ENCODE assay signal across 13 cellular contexts in the genomic region with DNA sequence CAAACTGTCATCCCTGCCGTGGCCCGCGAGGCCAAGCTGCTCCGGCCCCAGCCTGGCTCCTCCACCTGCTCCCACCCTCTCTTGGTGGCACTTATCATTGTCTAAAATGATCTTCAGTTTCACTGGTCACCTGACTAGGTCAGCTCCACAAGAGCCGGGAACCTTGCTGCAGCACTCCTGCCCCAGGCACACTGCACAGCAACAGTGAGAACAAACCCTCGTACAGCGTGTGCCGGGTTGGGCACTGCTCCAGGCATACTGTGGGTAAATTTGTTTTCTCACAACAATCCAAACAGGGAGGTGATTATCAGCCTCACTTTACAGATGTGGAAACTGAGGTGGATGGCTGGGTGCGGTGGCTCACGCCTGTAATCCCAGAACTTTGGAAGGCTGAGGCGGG. TPM values are rescaled to one million over a fixed set of nuclear protein-coding genes. Genes with fewer than 3 reads are reported as not detected.
DNase-seq lines count a peak whose midpoint lies in the region; ATAC-seq and TF ChIP-seq lines count a peak whose summit lies in the region.
"Had no signal": no experiment of that assay in that cellular context is flagged by ENCODE, and none has a peak within 500 bp of the region (broad histone marks: within the 10 kb centered on the region; RNA-seq: fewer than 3 reads in every experiment).

No MANE protein-coding gene starts in this region.

- no peak overlapping the region for H3K4me3 Mint-ChIP-seq in activated T-cell treated with anti-CD3 and anti-CD28 coated beads, Interleukin-2, amount 50 U/mL, for 72 hours
- H3K4me3 Mint-ChIP-seq in activated T-cell treated with anti-CD3 and anti-CD28 coated beads, Interleukin-2, amount 50 U/mL, for 4 hours = no peak overlapping the region
- H3K4me3 Mint-ChIP-seq in activated CD4-positive, alpha-beta memory T cell treated with anti-CD3 and anti-CD28 coated beads, Interleukin-2, amount 10 ng/mL, durations not matched to agents 7 days and 5 days = no peak overlapping the region

- ATAC-seq in activated T-cell treated with anti-CD3 and anti-CD28 coated beads, Interleukin-2, amount 50 U/mL, for 72 hours (replicated peaks in 1 of 2) = no peak
- no peak for ATAC-seq in activated T-cell treated with anti-CD3 and anti-CD28 coated beads, Interleukin-2, amount 50 U/mL, for 4 hours
- no peak for ATAC-seq in GM18505 (IDR thresholded peaks at IDR 0.05; ENCODE audit: unreplicated experiment)
- no peak for ATAC-seq in GM19452 (IDR thresholded peaks at IDR 0.05; ENCODE audit: unreplicated experiment)
- ATAC-seq in HG03469 (IDR thresholded peaks at IDR 0.05; ENCODE audit: unreplicated experiment) = no peak
- ATAC-seq: HepG2 had no signal

- H3K4me2 ChIP-seq in GM23248 (ENCODE audit: unreplicated experiment) (no peak overlapping the region), neuronal stem cell (ENCODE audit: insufficient read depth, low read length, poor library complexity, severe bottlenecking) (no peak overlapping the region)

- H3K9ac ChIP-seq in GM23248 (no peak overlapping the region), neuronal stem cell (ENCODE audit: low read depth, low read length, poor library complexity) (no peak overlapping the region)

- 81 to 85% methylated on average over 11 of the region's 11 CpGs for WGBS in GM23248 (ENCODE audit: low coverage in 1 of 2, low lambda C conversion rate in 2 of 2, missing lambda C conversion rate in 2 of 2), 2 experiments
- no CpG with 5 or more reads among the region's 11 CpGs for WGBS in neuronal stem cell (ENCODE audit: extremely low coverage in 2 of 2, insufficient read length in 2 of 2, insufficient replicate concordance in 1 of 2), 2 donors

- H2BK5ac ChIP-seq in neuronal stem cell (ENCODE audit: low read length) = no peak overlapping the region

- H2AFZ ChIP-seq in GM23248 = no peak overlapping the region
- no peak overlapping the region for H2AFZ ChIP-seq in neuronal stem cell (ENCODE audit: low read length)

- H3K14ac ChIP-seq in neuronal stem cell (ENCODE audit: low read length) = no peak overlapping the region

- no peak overlapping the region for H2BK12ac ChIP-seq in neuronal stem cell (ENCODE audit: low read length)

- no peak overlapping the region for H3K18ac ChIP-seq in neuronal stem cell (ENCODE audit: low read length)

- H3K4me1 Mint-ChIP-seq in activated T-cell treated with anti-CD3 and anti-CD28 coated beads, Interleukin-2, amount 50 U/mL, for 72 hours (ENCODE audit: low read depth) = peaks cover 42% of the 10 kb centered on the region
- peaks cover 70% of the 10 kb centered on the region for H3K4me1 Mint-ChIP-seq in activated T-cell treated with anti-CD3 and anti-CD28 coated beads, Interleukin-2, amount 50 U/mL, for 4 hours (ENCODE audit: low read depth)
- H3K4me1 Mint-ChIP-seq in activated CD4-positive, alpha-beta memory T cell treated with anti-CD3 and anti-CD28 coated beads, Interleukin-2, amount 10 ng/mL, durations not matched to agents 7 days and 5 days = peaks cover 71% of the 10 kb centered on the region

- peaks cover 6% of the 10 kb centered on the region for H3K79me1 ChIP-seq in neuronal stem cell (ENCODE audit: low read depth, low read length)

- no peak for TF ChIP-seq POLR2A in GM18505 (IDR thresholded peaks at IDR 0.05; ENCODE audit: borderline replicate concordance, extremely low read depth, insufficient read depth, insufficient read length)

- H3K9me3 ChIP-seq in GM23248 (ENCODE audit: low read depth) = no peaks in the 10 kb centered on the region
- H3K9me3 ChIP-seq in neuronal stem cell (replicated peaks in 1 of 2; ENCODE audit: control insufficient read depth in 2 of 2, insufficient read depth in 1 of 2, low read depth in 1 of 2, low read length in 2 of 2) = no peaks in the 10 kb centered on the region

- H3K27ac Mint-ChIP-seq in activated T-cell treated with anti-CD3 and anti-CD28 coated beads, Interleukin-2, amount 50 U/mL, for 72 hours = peak overlapping the region; percentile 35
- peak overlapping the region; percentile 31 for H3K27ac Mint-ChIP-seq in activated CD4-positive, alpha-beta memory T cell treated with anti-CD3 and anti-CD28 coated beads, Interleukin-2, amount 10 ng/mL, durations not matched to agents 7 days and 5 days

- H4K20me1 ChIP-seq in GM23248 (ENCODE audit: insufficient read depth) = no peaks in the 10 kb centered on the region

- H3K4me3 ChIP-seq in GM23248 (no peak overlapping the region), neuronal stem cell (ENCODE audit: low read length in 2 of 2) (no peak overlapping the region)

- H2AK5ac ChIP-seq in neuronal stem cell (ENCODE audit: low read depth, low read length) = no peak overlapping the region

- peaks cover 41% of the 10 kb centered on the region for H3K4me1 ChIP-seq in GM23248 (ENCODE audit: insufficient read depth)
- no peaks in the 10 kb centered on the region for H3K4me1 ChIP-seq in neuronal stem cell (ENCODE audit: control insufficient read depth in 2 of 2, insufficient read depth in 1 of 2, low read depth in 1 of 2, low read length in 2 of 2)

- peak overlapping the region; percentile 65 for H4K8ac ChIP-seq in neuronal stem cell (ENCODE audit: low read depth, low read length)

- DNase-seq in activated T-cell treated with anti-CD3 and anti-CD28 coated beads, Interleukin-2, amount 50 U/mL, for 72 hours = no peak
- DNase-seq in activated T-cell treated with anti-CD3 and anti-CD28 coated beads, Interleukin-2, amount 50 U/mL, for 4 hours = no peak
- DNase-seq in GM23248 = no peak
- DNase-seq in activated CD4-positive, alpha-beta memory T cell treated with anti-CD3 and anti-CD28 coated beads, Interleukin-2, amount 10 ng/mL, durations not matched to agents 7 days and 5 days = no peak
- DNase-seq in neuronal stem cell (ENCODE audit: low spot score) = no peak
- DNase-seq: activated gamma-delta T cell treated with Interleukin-2 at 50 U/mL for 16 hours, NCI-H1048, NCI-H2227 treated with DMSO at 0.1 percent for 48 hours, substantia nigra had no signal

- H3K4ac ChIP-seq in neuronal stem cell (ENCODE audit: low read length) = no peak overlapping the region

- H3K9me3 Mint-ChIP-seq in activated T-cell treated with anti-CD3 and anti-CD28 coated beads, Interleukin-2, amount 50 U/mL, for 72 hours = no peaks in the 10 kb centered on the region
- H3K9me3 Mint-ChIP-seq in activated T-cell treated with anti-CD3 and anti-CD28 coated beads, Interleukin-2, amount 50 U/mL, for 4 hours = no peaks in the 10 kb centered on the region
- H3K9me3 Mint-ChIP-seq in activated CD4-positive, alpha-beta memory T cell treated with anti-CD3 and anti-CD28 coated beads, Interleukin-2, amount 10 ng/mL, durations not matched to agents 7 days and 5 days = no peaks in the 10 kb centered on the region

- H3K79me2 ChIP-seq in GM23248 (ENCODE audit: insufficient read depth) = peaks cover 54% of the 10 kb centered on the region

- H3K36me3 Mint-ChIP-seq in activated T-cell treated with anti-CD3 and anti-CD28 coated beads, Interleukin-2, amount 50 U/mL, for 72 hours (ENCODE audit: insufficient read depth in 2 of 2) = peaks cover 8 to 31% of the 10 kb centered on the region in 2 donors
- H3K36me3 Mint-ChIP-seq in activated T-cell treated with anti-CD3 and anti-CD28 coated beads, Interleukin-2, amount 50 U/mL, for 4 hours (ENCODE audit: insufficient read depth) = peaks cover 43% of the 10 kb centered on the region
- H3K36me3 Mint-ChIP-seq in activated CD4-positive, alpha-beta memory T cell treated with anti-CD3 and anti-CD28 coated beads, Interleukin-2, amount 10 ng/mL, durations not matched to agents 7 days and 5 days (ENCODE audit: low read depth) = peaks cover 76% of the 10 kb centered on the region

- no peak overlapping the region for H3K23ac ChIP-seq in neuronal stem cell (ENCODE audit: low read depth, low read length, poor library complexity)

- H3K36me3 ChIP-seq in GM23248 (ENCODE audit: low read depth) = 0 out of 2 replicates have a peak, but pooled peaks cover 8% of the 10 kb centered on the region
- H3K36me3 ChIP-seq in neuronal stem cell (replicated peaks in 1 of 2; ENCODE audit: control insufficient read depth in 2 of 2, insufficient read depth in 2 of 2, low read length in 2 of 2) = peaks cover 51 to 80% of the 10 kb centered on the region in 2 donors

- no peaks in the 10 kb centered on the region for H3K27me3 Mint-ChIP-seq in activated T-cell treated with anti-CD3 and anti-CD28 coated beads, Interleukin-2, amount 50 U/mL, for 72 hours (ENCODE audit: low read depth)
- no peaks in the 10 kb centered on the region for H3K27me3 Mint-ChIP-seq in activated T-cell treated with anti-CD3 and anti-CD28 coated beads, Interleukin-2, amount 50 U/mL, for 4 hours (ENCODE audit: low read depth)
- H3K27me3 Mint-ChIP-seq in activated CD4-positive, alpha-beta memory T cell treated with anti-CD3 and anti-CD28 coated beads, Interleukin-2, amount 10 ng/mL, durations not matched to agents 7 days and 5 days = no peaks in the 10 kb centered on the region

- CTCF ChIA-PET in activated CD4-positive, alpha-beta memory T cell treated with anti-CD3 and anti-CD28 coated beads, Interleukin-2, amount 10 ng/mL, durations not matched to agents 7 days and 5 days (lab: Charles Lee) = no interaction called here

- POLR2A ChIA-PET in activated CD4-positive, alpha-beta memory T cell treated with anti-CD3 and anti-CD28 coated beads, Interleukin-2, amount 10 ng/mL, durations not matched to agents 7 days and 5 days (lab: Charles Lee) = no interaction called here

- H3K27ac ChIP-seq in GM23248 (peak overlapping the region; percentile 60; the same call in 1 of the 2 replicates), neuronal stem cell (replicated peaks; ENCODE audit: low read length) (no peak overlapping the region)

- H3K9me2 ChIP-seq in GM23248 (ENCODE audit: insufficient read depth) = no peaks in the 10 kb centered on the region

- H2BK15ac ChIP-seq in neuronal stem cell (ENCODE audit: low read length) = no peak overlapping the region

- H3K27me3 ChIP-seq in GM23248 (replicated peaks; ENCODE audit: insufficient read depth) = no peaks in the 10 kb centered on the region
- no peaks in the 10 kb centered on the region for H3K27me3 ChIP-seq in neuronal stem cell (ENCODE audit: control insufficient read depth in 3 of 3, insufficient read depth in 3 of 3, low read depth in 1 of 3, low read length in 3 of 3)

- no peak overlapping the region for H4K91ac ChIP-seq in neuronal stem cell (ENCODE audit: low read depth, low read length, poor library complexity)

- in situ Hi-C loops in GM23248 (cut with MboI) = no loop called here

- peaks cover 25% of the 10 kb centered on the region for H3F3A ChIP-seq in GM23248 (ENCODE audit: insufficient read depth)

- H2BK120ac ChIP-seq in neuronal stem cell (ENCODE audit: low read depth, low read length) = no peak overlapping the region

RNA-seq across cellular contexts. Expression of gene DEDD2, which starts 8.9 kb away (rescaled TPM):
- 10 to 100 TPM; 28.8 to 31.6 TPM for total RNA-seq in activated T-cell treated with anti-CD3 and anti-CD28 coated beads, Interleukin-2, amount 50 U/mL, for 72 hours
- 10 to 100 TPM; 25.2 to 29.1 (median 28.1) TPM for total RNA-seq in activated T-cell treated with anti-CD3 and anti-CD28 coated beads, Interleukin-2, amount 50 U/mL, for 4 hours
- total RNA-seq in GM23248 (2014; rRNA removed; shearing (Covaris generic)) = 27.8 and 34.7 TPM in 2 replicates
- polyA plus RNA-seq in GM23248 (2016; fragmentation: Nextera tagmentation; extraction: Ambion mirVana) = 21.1 and 22.5 TPM in 2 replicates
- total RNA-seq in activated CD4-positive, alpha-beta memory T cell treated with anti-CD3 and anti-CD28 coated beads, Interleukin-2, amount 10 ng/mL, durations not matched to agents 7 days and 5 days = 10 to 100 TPM; 54.1 to 59.8 TPM
- polyA plus RNA-seq in neuronal stem cell (2013, experiment 1 of 2) = 29.2 TPM
- polyA plus RNA-seq in neuronal stem cell (2013, experiment 2 of 2) = 27.6 TPM

RNA-seq across cellular contexts. Expression of gene ZNF526, which starts 11.5 kb away (rescaled TPM):
- total RNA-seq in activated T-cell treated with anti-CD3 and anti-CD28 coated beads, Interleukin-2, amount 50 U/mL, for 72 hours = 10 to 100 TPM; 11.4 to 11.9 TPM
- 10 to 100 TPM; 17.2 to 19.4 (median 18.7) TPM for total RNA-seq in activated T-cell treated with anti-CD3 and anti-CD28 coated beads, Interleukin-2, amount 50 U/mL, for 4 hours
- total RNA-seq in GM23248 (2014; rRNA removed; shearing (Covaris generic)) = 7.8 and 8.7 TPM in 2 replicates
- polyA plus RNA-seq in GM23248 (2016; fragmentation: Nextera tagmentation; extraction: Ambion mirVana) = 10.2 and 10.5 TPM in 2 replicates
- total RNA-seq in activated CD4-positive, alpha-beta memory T cell treated with anti-CD3 and anti-CD28 coated beads, Interleukin-2, amount 10 ng/mL, durations not matched to agents 7 days and 5 days = 10 to 100 TPM; 21.5 to 21.7 TPM
- polyA plus RNA-seq in neuronal stem cell (2013, experiment 1 of 2) = 5.4 TPM
- polyA plus RNA-seq in neuronal stem cell (2013, experiment 2 of 2) = 5.2 TPM

RNA-seq across cellular contexts. Expression of gene GSK3A, which starts 33.8 kb away (rescaled TPM):
- 10 to 100 TPM; 39.6 to 43.2 TPM for total RNA-seq in activated T-cell treated with anti-CD3 and anti-CD28 coated beads, Interleukin-2, amount 50 U/mL, for 72 hours
- 10 to 100 TPM; 51.9 to 56.4 (median 55.2) TPM for total RNA-seq in activated T-cell treated with anti-CD3 and anti-CD28 coated beads, Interleukin-2, amount 50 U/mL, for 4 hours
- 23.1 and 33.4 TPM in 2 replicates for total RNA-seq in GM23248 (2014; rRNA removed; shearing (Covaris generic))
- 13.0 and 13.1 TPM in 2 replicates for polyA plus RNA-seq in GM23248 (2016; fragmentation: Nextera tagmentation; extraction: Ambion mirVana)
- total RNA-seq in activated CD4-positive, alpha-beta memory T cell treated with anti-CD3 and anti-CD28 coated beads, Interleukin-2, amount 10 ng/mL, durations not matched to agents 7 days and 5 days = 10 to 100 TPM; 48.9 to 50.7 TPM
- polyA plus RNA-seq in neuronal stem cell (2013, experiment 1 of 2) = 67.3 TPM
- 64.6 TPM for polyA plus RNA-seq in neuronal stem cell (2013, experiment 2 of 2)

RNA-seq across cellular contexts. Expression of gene ERF, which starts 46.3 kb away (rescaled TPM):
- 10 to 100 TPM; 65.7 to 75.6 TPM for total RNA-seq in activated T-cell treated with anti-CD3 and anti-CD28 coated beads, Interleukin-2, amount 50 U/mL, for 72 hours
- 10 to 100 TPM; 86.2 to 95.4 (median 89.1) TPM for total RNA-seq in activated T-cell treated with anti-CD3 and anti-CD28 coated beads, Interleukin-2, amount 50 U/mL, for 4 hours
- 29.6 and 31.9 TPM in 2 replicates for total RNA-seq in GM23248 (2014; rRNA removed; shearing (Covaris generic))
- 21.2 and 24.7 TPM in 2 replicates for polyA plus RNA-seq in GM23248 (2016; fragmentation: Nextera tagmentation; extraction: Ambion mirVana)
- total RNA-seq in activated CD4-positive, alpha-beta memory T cell treated with anti-CD3 and anti-CD28 coated beads, Interleukin-2, amount 10 ng/mL, durations not matched to agents 7 days and 5 days = 10 to 100 TPM; 46.9 to 52.6 TPM
- polyA plus RNA-seq in neuronal stem cell (2013, experiment 1 of 2) = 77.7 TPM
- 78.0 TPM for polyA plus RNA-seq in neuronal stem cell (2013, experiment 2 of 2)
